1 cellular context compared by ENCODE assay signal in genomic region chr6:42696526-42697267, GRCh38.
TF ChIP-seq lines count a peak whose summit lies in the region.

No MANE protein-coding gene starts in this region.

TF ChIP-seq in K562, 482 proteins besides CTCF, POLR2A, EP300 and RAD21 (continued from another document):
- TF ChIP-seq CHD7 (IDR thresholded peaks at IDR 0.05; ENCODE audit: low read depth, low read length) (no peak), XRCC4 (IDR thresholded peaks at IDR 0.05; ENCODE audit: extremely low read depth, insufficient read depth, insufficient read length) (no peak), ZNF12 (CRISPR knock-in tag; IDR thresholded peaks at IDR 0.05) (no peak), ZNF707 (CRISPR knock-in tag; conservative IDR thresholded peaks at IDR 0.05) (no peak), TEAD1 (CRISPR knock-in tag; IDR thresholded peaks at IDR 0.05) (no peak), NCOA6 (IDR thresholded peaks at IDR 0.05) (no peak), C11orf30 (IDR thresholded peaks at IDR 0.05; ENCODE audit: low read depth) (peak; percentile 97), STAG1 (CRISPR knock-in tag; IDR thresholded peaks at IDR 0.05; ENCODE audit: borderline replicate concordance) (no peak), DDX20 (tag; IDR thresholded peaks at IDR 0.05; ENCODE audit: low read depth) (no peak), MEF2D (tag; conservative IDR thresholded peaks at IDR 0.05; ENCODE audit: low read depth) (no peak), SMAD3 (CRISPR knock-in tag; conservative IDR thresholded peaks at IDR 0.05) (no peak), HEY1 (CRISPR knock-in tag; IDR thresholded peaks at IDR 0.05; ENCODE audit: borderline replicate concordance) (no peak), RNF219 (CRISPR knock-in tag; IDR thresholded peaks at IDR 0.05) (no peak), ZNF282 (CRISPR knock-in tag; IDR thresholded peaks at IDR 0.05) (no peak), ETS2 (tag; IDR thresholded peaks at IDR 0.05; ENCODE audit: borderline replicate concordance, poor library complexity, severe bottlenecking) (no peak), ZBTB11 (CRISPR knock-in tag; IDR thresholded peaks at IDR 0.05) (no peak), NFXL1 (CRISPR knock-in tag; IDR thresholded peaks at IDR 0.05) (no peak), ZNF431 (CRISPR knock-in tag; IDR thresholded peaks at IDR 0.05) (no peak), ZNF408 (CRISPR knock-in tag; IDR thresholded peaks at IDR 0.05; ENCODE audit: low read depth) (no peak)
- TF ChIP-seq, protein P1, sequence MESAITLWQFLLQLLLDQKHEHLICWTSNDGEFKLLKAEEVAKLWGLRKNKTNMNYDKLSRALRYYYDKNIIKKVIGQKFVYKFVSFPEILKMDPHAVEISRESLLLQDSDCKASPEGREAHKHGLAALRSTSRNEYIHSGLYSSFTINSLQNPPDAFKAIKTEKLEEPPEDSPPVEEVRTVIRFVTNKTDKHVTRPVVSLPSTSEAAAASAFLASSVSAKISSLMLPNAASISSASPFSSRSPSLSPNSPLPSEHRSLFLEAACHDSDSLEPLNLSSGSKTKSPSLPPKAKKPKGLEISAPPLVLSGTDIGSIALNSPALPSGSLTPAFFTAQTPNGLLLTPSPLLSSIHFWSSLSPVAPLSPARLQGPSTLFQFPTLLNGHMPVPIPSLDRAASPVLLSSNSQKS (CRISPR knock-in tag; IDR thresholded peaks at IDR 0.05) = no peak
- TF ChIP-seq, protein P2, sequence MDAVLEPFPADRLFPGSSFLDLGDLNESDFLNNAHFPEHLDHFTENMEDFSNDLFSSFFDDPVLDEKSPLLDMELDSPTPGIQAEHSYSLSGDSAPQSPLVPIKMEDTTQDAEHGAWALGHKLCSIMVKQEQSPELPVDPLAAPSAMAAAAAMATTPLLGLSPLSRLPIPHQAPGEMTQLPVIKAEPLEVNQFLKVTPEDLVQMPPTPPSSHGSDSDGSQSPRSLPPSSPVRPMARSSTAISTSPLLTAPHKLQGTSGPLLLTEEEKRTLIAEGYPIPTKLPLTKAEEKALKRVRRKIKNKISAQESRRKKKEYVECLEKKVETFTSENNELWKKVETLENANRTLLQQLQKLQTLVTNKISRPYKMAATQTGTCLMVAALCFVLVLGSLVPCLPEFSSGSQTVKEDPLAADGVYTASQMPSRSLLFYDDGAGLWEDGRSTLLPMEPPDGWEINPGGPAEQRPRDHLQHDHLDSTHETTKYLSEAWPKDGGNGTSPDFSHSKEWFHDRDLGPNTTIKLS (IDR thresholded peaks at IDR 0.05; ENCODE audit: borderline replicate concordance, low read depth) = no peak
